8 cellular contexts compared by ENCODE assay signal in the genomic region with DNA sequence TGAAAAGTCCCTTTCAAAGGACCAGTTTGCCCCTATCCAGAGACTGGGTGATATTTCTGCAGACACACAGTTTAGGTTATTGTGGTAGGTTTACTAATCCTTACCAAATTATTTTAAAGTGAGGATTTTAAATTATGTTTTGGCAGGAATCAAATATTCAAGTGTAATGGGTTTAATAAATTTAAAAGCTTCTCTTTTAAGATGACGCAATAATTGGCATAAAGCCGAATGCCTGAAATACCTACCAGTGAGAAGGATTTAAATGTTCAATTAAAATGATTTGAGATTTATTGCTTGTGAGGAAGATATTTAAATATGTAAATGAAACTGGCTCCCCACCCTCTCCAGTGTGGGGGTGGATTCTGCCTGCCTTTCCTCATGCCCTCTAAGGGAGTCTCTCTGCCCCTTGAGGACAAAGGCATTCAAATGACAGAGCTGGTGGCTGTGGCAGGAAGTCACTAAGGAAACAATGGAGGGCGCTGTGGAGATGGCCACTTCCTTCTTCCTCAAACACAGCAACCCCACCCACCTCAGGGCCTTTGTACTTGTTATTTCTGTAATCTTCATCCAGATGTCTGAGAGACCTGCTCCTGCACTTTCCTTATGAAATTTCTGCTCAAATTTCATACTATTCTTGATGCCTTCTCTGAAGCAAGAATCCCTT.
DNase-seq lines count a peak whose midpoint lies in the region; ATAC-seq, FAIRE-seq and TF ChIP-seq lines count a peak whose summit lies in the region.
"Had no signal": no experiment of that assay in that cellular context is flagged by ENCODE, and none has a peak within 500 bp of the region (broad histone marks: within the 10 kb centered on the region; RNA-seq: fewer than 3 reads in every experiment).

No MANE protein-coding gene starts in this region.

- no peaks in the 10 kb centered on the region for H3K27me3 ChIP-seq in kidney epithelial cell (ENCODE audit: control insufficient read depth, insufficient read depth, low read length)
- H3K27me3 ChIP-seq: upper lobe of left lung had no signal

- DNase-seq in GM18507 (ENCODE audit: extremely low spot score, insufficient read length, low read depth) (no peak), NOMO-1 (lab: John Stamatoyannopoulos, UW; ENCODE audit: unreplicated experiment in 2 of 2) (peak; percentile 60 to 74), kidney epithelial cell (ENCODE audit: low read depth) (no peak), NCI-H1694 treated with DMSO at 0.1 percent for 48 hours (lab: John Stamatoyannopoulos, UW) (no peak), AG08396 (ENCODE audit: low spot score) (no peak)
- DNase-seq in activated T-helper 9 cell treated with anti-CD3 and anti-CD28 coated beads, Interleukin-2, amount 50 U/mL, for 16 hours (ENCODE audit: low read depth), result peak; percentile 10

- ATAC-seq in HG03025 (IDR thresholded peaks at IDR 0.05; ENCODE audit: low FRiP score, unreplicated experiment), result no peak

- H3K4me3 ChIP-seq in kidney epithelial cell (ENCODE audit: low read depth, low read length), result no peak overlapping the region
- H3K4me3 ChIP-seq: upper lobe of left lung had no signal

- peak; percentile 80 for FAIRE-seq in GM18507 (lab: Jason Lieb, UNC)

- peak; percentile 8 for TF ChIP-seq CTCF in kidney epithelial cell (IDR thresholded peaks at IDR 0.05; ENCODE audit: insufficient read depth, low read length, poor library complexity, severe bottlenecking)

- no peaks in the 10 kb centered on the region for H3K36me3 ChIP-seq in kidney epithelial cell (ENCODE audit: control insufficient read depth, insufficient read depth, low read length)
- H3K36me3 ChIP-seq: upper lobe of left lung had no signal

Comparison
In these comparisons a context has a peak if more than half of its experiments do, and no peak if none do; other contexts are left out.
1. DNase-seq: peak in NOMO-1 (2 of 2) and activated T-helper 9 cell treated with anti-CD3 and anti-CD28 coated beads, Interleukin-2, amount 50 U/mL, for 16 hours (single experiment); none in GM18507 (single experiment), kidney epithelial cell (single experiment), NCI-H1694 treated with DMSO at 0.1 percent for 48 hours (single experiment) and AG08396 (single experiment).